ENCODE assay signal across 16 cellular contexts in the genomic region with DNA sequence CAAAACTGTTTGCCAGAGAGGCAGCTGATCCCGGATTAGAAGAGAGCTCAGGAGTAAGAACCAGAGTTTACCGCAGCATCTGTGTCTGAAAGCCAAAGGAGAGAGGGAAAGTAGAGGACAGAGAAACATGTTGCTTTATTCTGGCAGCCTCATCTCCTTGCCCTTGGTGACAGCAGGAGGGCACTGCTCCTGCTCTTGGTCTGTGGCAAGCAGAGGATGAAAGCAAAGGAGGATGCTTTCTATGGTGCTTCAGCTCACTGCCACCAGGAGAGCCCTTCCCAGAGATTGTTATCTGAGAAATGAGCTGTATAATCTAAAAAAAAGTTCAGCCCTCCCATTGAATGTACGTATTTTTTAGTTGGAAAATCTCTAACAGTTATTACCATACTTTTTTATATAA. TPM values are rescaled to one million over a fixed set of nuclear protein-coding genes. Genes with fewer than 3 reads are reported as not detected.
DNase-seq lines count a peak whose midpoint lies in the region; ATAC-seq and TF ChIP-seq lines count a peak whose summit lies in the region.
"Had no signal": no experiment of that assay in that cellular context is flagged by ENCODE, and none has a peak within 500 bp of the region (broad histone marks: within the 10 kb centered on the region; RNA-seq: fewer than 3 reads in every experiment).

No MANE protein-coding gene starts in this region.

- no peak overlapping the region for H3K27ac ChIP-seq in endodermal cell (ENCODE audit: low read depth, low read length)

- TF ChIP-seq CTCF in activated CD8-positive, alpha-beta T cell treated with anti-CD3 and anti-CD28 coated beads for 36 hours (IDR thresholded peaks at IDR 0.05) = no peak
- peak; percentile 69 for TF ChIP-seq CTCF in endodermal cell (conservative IDR thresholded peaks at IDR 0.05)
- peak; percentile 46 for TF ChIP-seq CTCF in type B pancreatic cell (conservative IDR thresholded peaks at IDR 0.05)

- no peak for DNase-seq in activated CD8-positive, alpha-beta T cell treated with anti-CD3 and anti-CD28 coated beads, Interleukin-2, amount 10 ng/mL, durations not matched to agents 7 days and 5 days
- no peak for DNase-seq in activated CD8-positive, alpha-beta T cell treated with anti-CD3 and anti-CD28 coated beads for 36 hours
- DNase-seq in NCI-H82 treated with DMSO at 0.1 percent for 48 hours (lab: John Stamatoyannopoulos, UW; ENCODE audit: unreplicated experiment) (peak; percentile 51), endodermal cell (no peak), type B pancreatic cell (ENCODE audit: extremely low spot score, unreplicated experiment) (no peak), A172 (ENCODE audit: low spot score) (no peak), T-cell (no peak)
- no peak for DNase-seq in activated naive CD8-positive, alpha-beta T cell treated with anti-CD3 and anti-CD28 coated beads, Interleukin-2, amount 50 U/mL, for 24 hours
- DNase-seq: activated gamma-delta T cell treated with Interleukin-2 at 50 U/mL for 16 hours; COR-L47; mesendoderm; NCI-H2081; NCI-H524 treated with DMSO at 0.1 percent for 48 hours; stimulated activated CD4-positive, alpha-beta T cell treated with anti-CD3 and anti-CD28 coated beads, Interleukin-4, amount 100 ng/mL, for 24 hours; trophoblast cell had no signal

- peaks cover 59% of the 10 kb centered on the region for H3K4me1 Mint-ChIP-seq in activated CD8-positive, alpha-beta T cell treated with anti-CD3 and anti-CD28 coated beads, Interleukin-2, amount 10 ng/mL, durations not matched to agents 7 days and 5 days (ENCODE audit: low read depth)
- peaks cover 13% of the 10 kb centered on the region for H3K4me1 Mint-ChIP-seq in activated CD8-positive, alpha-beta T cell treated with anti-CD3 and anti-CD28 coated beads for 36 hours (ENCODE audit: low read depth)
- H3K4me1 Mint-ChIP-seq in endodermal cell (peaks cover 12% of the 10 kb centered on the region), type B pancreatic cell (ENCODE audit: unreplicated experiment) (no peaks in the 10 kb centered on the region), T-cell (peaks cover 3 to 10% (median 6%) of the 10 kb centered on the region in 3 donors)
- peaks cover 10% of the 10 kb centered on the region for H3K4me1 Mint-ChIP-seq in activated naive CD8-positive, alpha-beta T cell treated with anti-CD3 and anti-CD28 coated beads, Interleukin-2, amount 50 U/mL, for 24 hours

- ATAC-seq in activated CD8-positive, alpha-beta T cell treated with anti-CD3 and anti-CD28 coated beads, Interleukin-2, amount 10 ng/mL, durations not matched to agents 7 days and 5 days = no peak
- no peak for ATAC-seq in activated CD8-positive, alpha-beta T cell treated with anti-CD3 and anti-CD28 coated beads for 36 hours
- no peak for ATAC-seq in activated naive CD8-positive, alpha-beta T cell treated with anti-CD3 and anti-CD28 coated beads, Interleukin-2, amount 50 U/mL, for 24 hours
- no peak for ATAC-seq in T-cell (replicated peaks in 1 of 4)
- ATAC-seq: esophagus mucosa had no signal

- H3K4me3 ChIP-seq in endodermal cell (ENCODE audit: low read length) = no peak overlapping the region

- peaks cover 66% of the 10 kb centered on the region for H3K36me3 Mint-ChIP-seq in activated CD8-positive, alpha-beta T cell treated with anti-CD3 and anti-CD28 coated beads, Interleukin-2, amount 10 ng/mL, durations not matched to agents 7 days and 5 days (ENCODE audit: low read depth)
- H3K36me3 Mint-ChIP-seq in activated CD8-positive, alpha-beta T cell treated with anti-CD3 and anti-CD28 coated beads for 36 hours (ENCODE audit: low read depth) = peaks cover 29% of the 10 kb centered on the region
- H3K36me3 Mint-ChIP-seq in endodermal cell (ENCODE audit: low read depth) (no peaks in the 10 kb centered on the region), type B pancreatic cell (no peaks in the 10 kb centered on the region), T-cell (no peaks in the 10 kb centered on the region)
- H3K36me3 Mint-ChIP-seq in activated naive CD8-positive, alpha-beta T cell treated with anti-CD3 and anti-CD28 coated beads, Interleukin-2, amount 50 U/mL, for 24 hours (ENCODE audit: low read depth) = peaks cover 18% of the 10 kb centered on the region

- H3K9me3 Mint-ChIP-seq in activated CD8-positive, alpha-beta T cell treated with anti-CD3 and anti-CD28 coated beads, Interleukin-2, amount 10 ng/mL, durations not matched to agents 7 days and 5 days (ENCODE audit: insufficient read depth) = no peaks in the 10 kb centered on the region
- H3K9me3 Mint-ChIP-seq in activated CD8-positive, alpha-beta T cell treated with anti-CD3 and anti-CD28 coated beads for 36 hours = no peaks in the 10 kb centered on the region
- H3K9me3 Mint-ChIP-seq in endodermal cell (no peaks in the 10 kb centered on the region), type B pancreatic cell (no peaks in the 10 kb centered on the region), T-cell (no peaks in the 10 kb centered on the region)
- H3K9me3 Mint-ChIP-seq in activated naive CD8-positive, alpha-beta T cell treated with anti-CD3 and anti-CD28 coated beads, Interleukin-2, amount 50 U/mL, for 24 hours = no peaks in the 10 kb centered on the region

- H3K9ac ChIP-seq in endodermal cell (ENCODE audit: extremely low read depth, low read length, poor library complexity, severe bottlenecking) = no peak overlapping the region

- H3K4me3 Mint-ChIP-seq in activated CD8-positive, alpha-beta T cell treated with anti-CD3 and anti-CD28 coated beads, Interleukin-2, amount 10 ng/mL, durations not matched to agents 7 days and 5 days = no peak overlapping the region
- H3K4me3 Mint-ChIP-seq in activated CD8-positive, alpha-beta T cell treated with anti-CD3 and anti-CD28 coated beads for 36 hours = no peak overlapping the region
- H3K4me3 Mint-ChIP-seq in endodermal cell = no peak overlapping the region
- H3K4me3 Mint-ChIP-seq in type B pancreatic cell = no peak overlapping the region
- no peak overlapping the region for H3K4me3 Mint-ChIP-seq in activated naive CD8-positive, alpha-beta T cell treated with anti-CD3 and anti-CD28 coated beads, Interleukin-2, amount 50 U/mL, for 24 hours
- H3K4me3 Mint-ChIP-seq in T-cell = no peak overlapping the region

- WGBS in endodermal cell (ENCODE audit: insufficient coverage in 1 of 2, insufficient read length in 1 of 2), 2 experiments = 72 to 95% methylated on average over 2 to 3 of the region's 3 CpGs

- H3K4me1 ChIP-seq in endodermal cell (ENCODE audit: control insufficient read depth, insufficient read depth, low read length) = no peaks in the 10 kb centered on the region

- POLR2A ChIA-PET in activated CD8-positive, alpha-beta T cell treated with anti-CD3 and anti-CD28 coated beads, Interleukin-2, amount 10 ng/mL, durations not matched to agents 7 days and 5 days (lab: Charles Lee) = interaction anchor here (1.1 kb wide), 1 partner anchor 9 kb away, joined by 4 read pairs; no protein-coding TSS in a partner anchor
- POLR2A ChIA-PET in activated CD8-positive, alpha-beta T cell treated with anti-CD3 and anti-CD28 coated beads for 36 hours (lab: Charles Lee) = no interaction called here
- POLR2A ChIA-PET in T-cell (lab: Charles Lee) = no interaction called here

- no peaks in the 10 kb centered on the region for H3K9me3 ChIP-seq in endodermal cell (ENCODE audit: control insufficient read depth, low read length)

- H3K27ac Mint-ChIP-seq in activated CD8-positive, alpha-beta T cell treated with anti-CD3 and anti-CD28 coated beads, Interleukin-2, amount 10 ng/mL, durations not matched to agents 7 days and 5 days = peak overlapping the region; percentile 7
- no peak overlapping the region for H3K27ac Mint-ChIP-seq in activated CD8-positive, alpha-beta T cell treated with anti-CD3 and anti-CD28 coated beads for 36 hours
- H3K27ac Mint-ChIP-seq in endodermal cell = no peak overlapping the region
- no peak overlapping the region for H3K27ac Mint-ChIP-seq in type B pancreatic cell
- no peak overlapping the region for H3K27ac Mint-ChIP-seq in activated naive CD8-positive, alpha-beta T cell treated with anti-CD3 and anti-CD28 coated beads, Interleukin-2, amount 50 U/mL, for 24 hours
- no peak overlapping the region for H3K27ac Mint-ChIP-seq in T-cell

- no peaks in the 10 kb centered on the region for H3K36me3 ChIP-seq in endodermal cell (ENCODE audit: control insufficient read depth, insufficient read depth, low read length)

- H3K27me3 ChIP-seq in endodermal cell (ENCODE audit: control insufficient read depth, insufficient read depth, low read length, poor library complexity, severe bottlenecking) = peaks cover 16% of the 10 kb centered on the region

- CTCF ChIA-PET in activated CD8-positive, alpha-beta T cell treated with anti-CD3 and anti-CD28 coated beads, Interleukin-2, amount 10 ng/mL, durations not matched to agents 7 days and 5 days (lab: Charles Lee) = interaction anchor here (1.0 to 1.9 kb wide), 5 partner anchors 11 to 190 kb away, joined by 3 to 11 read pairs (median 4); no protein-coding TSS in a partner anchor
- CTCF ChIA-PET in activated CD8-positive, alpha-beta T cell treated with anti-CD3 and anti-CD28 coated beads for 36 hours (lab: Charles Lee) = interaction anchor here (0.8 to 3.7 kb wide), 3 partner anchors 14 to 79 kb away, joined by 3 to 13 read pairs (median 4); no protein-coding TSS in a partner anchor
- CTCF ChIA-PET in T-cell (lab: Charles Lee) = interaction anchor here in 1 of 2 donors (0.7 to 1.3 kb wide), 2 partner anchors 44 kb away, joined by 3 to 5 read pairs; no protein-coding TSS in a partner anchor

- H3K27me3 Mint-ChIP-seq in activated CD8-positive, alpha-beta T cell treated with anti-CD3 and anti-CD28 coated beads, Interleukin-2, amount 10 ng/mL, durations not matched to agents 7 days and 5 days (ENCODE audit: low read depth) = no peaks in the 10 kb centered on the region
- peaks cover 5% of the 10 kb centered on the region for H3K27me3 Mint-ChIP-seq in activated CD8-positive, alpha-beta T cell treated with anti-CD3 and anti-CD28 coated beads for 36 hours
- peaks cover 16% of the 10 kb centered on the region for H3K27me3 Mint-ChIP-seq in endodermal cell (ENCODE audit: insufficient read depth)
- peaks cover 6% of the 10 kb centered on the region for H3K27me3 Mint-ChIP-seq in type B pancreatic cell
- no peaks in the 10 kb centered on the region for H3K27me3 Mint-ChIP-seq in activated naive CD8-positive, alpha-beta T cell treated with anti-CD3 and anti-CD28 coated beads, Interleukin-2, amount 50 U/mL, for 24 hours
- peaks cover 0 to 3% of the 10 kb centered on the region in 2 donors for H3K27me3 Mint-ChIP-seq in T-cell

- intact Hi-C loops in activated CD8-positive, alpha-beta T cell treated with anti-CD3 and anti-CD28 coated beads for 36 hours (cut with micrococcal nuclease) = no loop called here

RNA-seq across cellular contexts. Expression of a gene that starts 7.7 kb away (rescaled TPM):
- 10 to 100 TPM; 48.8 to 50.1 TPM for total RNA-seq in activated CD8-positive, alpha-beta T cell treated with anti-CD3 and anti-CD28 coated beads, Interleukin-2, amount 10 ng/mL, durations not matched to agents 7 days and 5 days
- total RNA-seq in activated CD8-positive, alpha-beta T cell treated with anti-CD3 and anti-CD28 coated beads for 36 hours = 10 to 100 TPM; 14.6 to 14.9 TPM
- total RNA-seq in endodermal cell = 1 to 10 TPM in 1 of 2 donors, under 1 TPM in 1; 0.07 to 1.9 TPM
- 6.9 TPM for polyA plus RNA-seq in endodermal cell (2013, experiment 1 of 2)
- polyA plus RNA-seq in endodermal cell (2013, experiment 2 of 2) = 6.4 TPM
- 11.3 and 13.1 TPM in 2 replicates for total RNA-seq in type B pancreatic cell (ENCODE audit: low replicate concordance)
- 9.8 and 10.9 TPM in 2 replicates for total RNA-seq in A172 (2014; rRNA removed; shearing (Covaris generic))
- total RNA-seq in T-cell = 10 to 100 TPM in 2 of 5 donors, 1 to 10 TPM in 3; 1.9 to 13.8 (median 9.8) TPM

RNA-seq across cellular contexts. Expression of a gene that starts 59.3 kb away (rescaled TPM):
- total RNA-seq in activated CD8-positive, alpha-beta T cell treated with anti-CD3 and anti-CD28 coated beads, Interleukin-2, amount 10 ng/mL, durations not matched to agents 7 days and 5 days = 1 to 10 TPM; 8.1 to 9.7 TPM
- 1 to 10 TPM; 6.0 to 6.3 TPM for total RNA-seq in activated CD8-positive, alpha-beta T cell treated with anti-CD3 and anti-CD28 coated beads for 36 hours
- total RNA-seq in endodermal cell = 10 to 100 TPM; 13.7 to 17.7 TPM
- 18.0 TPM for polyA plus RNA-seq in endodermal cell (2013, experiment 1 of 2)
- 17.7 TPM for polyA plus RNA-seq in endodermal cell (2013, experiment 2 of 2)
- total RNA-seq in type B pancreatic cell (ENCODE audit: low replicate concordance) = 8.3 and 21.5 TPM in 2 replicates
- 6.0 and 10.0 TPM in 2 replicates for total RNA-seq in A172 (2014; rRNA removed; shearing (Covaris generic))
- 10 to 100 TPM; 24.1 to 41.4 (median 37.4) TPM for total RNA-seq in T-cell
